Comparison of ENCODE assay signal across 18 cellular contexts in the genomic region with DNA sequence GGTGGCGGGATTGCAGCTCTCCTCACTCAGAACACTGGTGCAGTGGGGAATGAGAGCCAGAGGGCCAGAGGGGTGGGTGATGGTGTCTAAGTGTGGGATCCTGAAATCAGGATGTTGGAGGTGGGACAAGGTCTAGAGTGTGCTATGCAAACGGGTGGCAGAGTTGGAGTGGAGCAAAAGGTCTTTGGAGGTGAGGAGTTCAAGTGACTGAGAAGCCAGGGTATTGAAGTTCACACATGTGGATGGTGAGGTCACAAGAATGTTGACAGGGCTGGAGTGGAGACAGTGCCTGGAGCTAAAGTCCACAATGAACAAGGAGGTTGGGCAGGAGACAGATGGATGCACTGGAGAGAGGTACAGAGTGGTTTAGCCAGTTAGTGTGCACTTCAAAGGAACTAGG. TPM values are rescaled to one million over a fixed set of nuclear protein-coding genes. Genes with fewer than 3 reads are reported as not detected.
A peak's percentile ranks its signal among the peaks of the same experiment; 100 is the strongest.
DNase-seq lines count a peak whose midpoint lies in the region; ATAC-seq and TF ChIP-seq lines count a peak whose summit lies in the region.
"Had no signal": no experiment of that assay in that cellular context is flagged by ENCODE, and none has a peak within 500 bp of the region (broad histone marks: within the 10 kb centered on the region; RNA-seq: fewer than 3 reads in every experiment).

No MANE protein-coding gene starts in this region.

- H3K4me1 ChIP-seq in OCI-LY3 (ENCODE audit: low read length) (peaks cover 53% of the 10 kb centered on the region), sigmoid colon (no peaks in the 10 kb centered on the region)
- no peaks in the 10 kb centered on the region for H3K4me1 ChIP-seq in CD8-positive, alpha-beta T cell (ENCODE audit: insufficient read depth, low read length)

- H3K27ac Mint-ChIP-seq in CD8-positive, alpha-beta T cell = no peak overlapping the region

- no peak overlapping the region for H3K9ac ChIP-seq in OCI-LY3 (ENCODE audit: low read length)
- H3K9ac ChIP-seq: KMS-11 had no signal

- H2AFZ ChIP-seq in OCI-LY3 (ENCODE audit: low read depth, low read length) = no peak overlapping the region

- H3K27me3 ChIP-seq in OCI-LY3 (ENCODE audit: low read depth, low read length) = no peaks in the 10 kb centered on the region
- H3K27me3 ChIP-seq in sigmoid colon = no peaks in the 10 kb centered on the region
- H3K27me3 ChIP-seq in CD8-positive, alpha-beta T cell (ENCODE audit: insufficient read depth, low read length) = no peaks in the 10 kb centered on the region

- intact Hi-C loops in sigmoid colon (cut with DNase I) = no loop called here
- intact Hi-C loops in CD8-positive, alpha-beta T cell (cut with DNase I, micrococcal nuclease) = no loop called here

- no peak for TF ChIP-seq EP300 in sigmoid colon (IDR thresholded peaks at IDR 0.05)

- H3K4me3 ChIP-seq in OCI-LY3 (ENCODE audit: low read length) (no peak overlapping the region), sigmoid colon (no peak overlapping the region)
- no peak overlapping the region for H3K4me3 ChIP-seq in CD8-positive, alpha-beta T cell (ENCODE audit: low read depth, low read length)

- H3K36me3 ChIP-seq in OCI-LY3 (replicated peaks; ENCODE audit: low read depth, low read length) (peaks cover 14% of the 10 kb centered on the region), sigmoid colon (no peaks in the 10 kb centered on the region)
- H3K36me3 ChIP-seq in CD8-positive, alpha-beta T cell (ENCODE audit: insufficient read depth, low read length) = no peaks in the 10 kb centered on the region

- no peaks in the 10 kb centered on the region for H3K79me2 ChIP-seq in OCI-LY3 (ENCODE audit: low read length)

- peaks cover 16% of the 10 kb centered on the region for H3K9me3 ChIP-seq in OCI-LY3 (ENCODE audit: insufficient read depth, low read length)
- peaks cover 0 to 2% (median 0%) of the 10 kb centered on the region in 4 donors for H3K9me3 ChIP-seq in sigmoid colon
- H3K9me3 ChIP-seq in CD8-positive, alpha-beta T cell (ENCODE audit: low read length) = no peaks in the 10 kb centered on the region

- no peak for TF ChIP-seq CTCF in OCI-LY3 (IDR thresholded peaks at IDR 0.05; ENCODE audit: low read depth, low read length)
- no peak for TF ChIP-seq CTCF in sigmoid colon (IDR thresholded peaks at IDR 0.05)
- no peak for TF ChIP-seq CTCF in CD8-positive, alpha-beta T cell (IDR thresholded peaks at IDR 0.05)

- H3K4me1 Mint-ChIP-seq in CD8-positive, alpha-beta T cell (ENCODE audit: low read depth) = peaks cover 3% of the 10 kb centered on the region

- TF ChIP-seq POLR2A in sigmoid colon (IDR thresholded peaks at IDR 0.05) = no peak

- H3K36me3 Mint-ChIP-seq in CD8-positive, alpha-beta T cell = no peaks in the 10 kb centered on the region

- H3K27me3 Mint-ChIP-seq in CD8-positive, alpha-beta T cell (ENCODE audit: low read depth) = peaks cover 3% of the 10 kb centered on the region

- H3K27ac ChIP-seq in OCI-LY3 (ENCODE audit: low read length) (0 out of 2 replicates have a peak overlapping the region, but pooled peaks have one; percentile 14), sigmoid colon (no peak overlapping the region)
- no peak overlapping the region for H3K27ac ChIP-seq in CD8-positive, alpha-beta T cell (ENCODE audit: low read depth, low read length)
- H3K27ac ChIP-seq: KMS-11 had no signal

- DNase-seq in ELF-1 (ENCODE audit: low read depth, low spot score) (peak; percentile 86), ecto neural progenitor cell (ENCODE audit: low spot score) (peak; percentile 44), sigmoid colon (peak; percentile 13), T-helper 1 cell (no peak), T-helper 2 cell (no peak)
- no peak for DNase-seq in CD8-positive, alpha-beta T cell
- DNase-seq: activated CD4-positive, alpha-beta T cell treated with anti-CD3 and anti-CD28 coated beads for 4 hours; activated naive CD4-positive, alpha-beta T cell; foreskin melanocyte; NCI-H1048; NCI-H2081; NCI-H524 treated with DMSO at 0.1 percent for 48 hours; SHP77 treated with DMSO at 0.1 percent for 48 hours; stimulated activated naive CD8-positive, alpha-beta T cell treated with anti-CD3 and anti-CD28 coated beads, Interleukin-15, Interleukin-2, amounts not matched to agents 100 U/mL and 50 U/mL, for 24 hours; T1000 had no signal

- WGBS in sigmoid colon, 2 donors = 56 to 69% methylated on average over 2 of the region's 2 CpGs

- POLR2A ChIA-PET in CD8-positive, alpha-beta T cell (lab: Charles Lee) = no interaction called here

- no peak overlapping the region for H3K4me3 Mint-ChIP-seq in CD8-positive, alpha-beta T cell

- H4K20me1 ChIP-seq in OCI-LY3 (ENCODE audit: insufficient read depth, low read length) = no peaks in the 10 kb centered on the region

- CTCF ChIA-PET in CD8-positive, alpha-beta T cell (lab: Charles Lee) = no interaction called here

- no peak for ATAC-seq in CD8-positive, alpha-beta T cell
- ATAC-seq: left lobe of liver; stimulated activated naive CD8-positive, alpha-beta T cell treated with anti-CD3 and anti-CD28 coated beads, Interleukin-15, Interleukin-2, amounts not matched to agents 100 U/mL and 50 U/mL, for 24 hours had no signal

- H3K4me2 ChIP-seq in OCI-LY3 (ENCODE audit: low read length) = no peak overlapping the region
- H3K4me2 ChIP-seq: KMS-11 had no signal

- H3K9me3 Mint-ChIP-seq in CD8-positive, alpha-beta T cell = peaks cover 8% of the 10 kb centered on the region

RNA-seq across cellular contexts. Expression of gene MAP3K14, which starts 38.3 kb away (rescaled TPM):
- 10 to 100 TPM in 3 of 4 donors, 1 to 10 TPM in 1; 9.2 to 28.5 (median 14.1) TPM for total RNA-seq in sigmoid colon
- polyA plus RNA-seq in sigmoid colon = 10 to 100 TPM in 1 of 3 donors, 1 to 10 TPM in 2; 7.2 to 20.8 (median 9.0) TPM
- total RNA-seq in CD8-positive, alpha-beta T cell = 10 to 100 TPM; 38.1 to 39.1 TPM

Comparison
In these comparisons a context has a peak if more than half of its experiments do, and no peak if none do; other contexts are left out.
1. DNase-seq: peak in ELF-1 (single experiment), ecto neural progenitor cell (single experiment) and sigmoid colon (single experiment); none in CD8-positive, alpha-beta T cell (0 of 7), T-helper 1 cell (0 of 5) and T-helper 2 cell (0 of 5).